ENCODE assay signal across 1 cellular context in the genomic region with DNA sequence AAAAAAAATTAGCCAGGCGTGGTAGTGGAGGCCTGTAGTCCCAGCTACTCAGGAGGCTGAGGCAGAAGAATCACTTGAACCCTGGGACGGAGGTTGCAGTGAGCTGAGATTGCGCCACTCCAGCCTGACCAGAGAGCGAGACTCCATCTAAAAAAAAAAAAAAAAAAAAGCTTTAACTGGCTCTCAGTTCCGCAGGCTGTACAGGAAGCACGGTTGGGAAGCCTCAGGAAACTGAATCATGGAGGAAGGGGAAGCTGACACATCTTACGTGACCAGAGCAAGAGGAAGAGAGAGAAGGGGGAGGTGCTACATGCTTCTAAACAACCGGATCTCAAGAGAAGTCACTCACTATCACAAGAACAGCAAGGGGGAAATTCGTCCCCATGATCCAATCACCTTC.
TF ChIP-seq lines count a peak whose summit lies in the region.

No MANE protein-coding gene starts in this region.

TF ChIP-seq in WTC11, 78 proteins besides CTCF, POLR2A, EP300 and RAD21 (continued from another document):
- TF ChIP-seq, protein P1, sequence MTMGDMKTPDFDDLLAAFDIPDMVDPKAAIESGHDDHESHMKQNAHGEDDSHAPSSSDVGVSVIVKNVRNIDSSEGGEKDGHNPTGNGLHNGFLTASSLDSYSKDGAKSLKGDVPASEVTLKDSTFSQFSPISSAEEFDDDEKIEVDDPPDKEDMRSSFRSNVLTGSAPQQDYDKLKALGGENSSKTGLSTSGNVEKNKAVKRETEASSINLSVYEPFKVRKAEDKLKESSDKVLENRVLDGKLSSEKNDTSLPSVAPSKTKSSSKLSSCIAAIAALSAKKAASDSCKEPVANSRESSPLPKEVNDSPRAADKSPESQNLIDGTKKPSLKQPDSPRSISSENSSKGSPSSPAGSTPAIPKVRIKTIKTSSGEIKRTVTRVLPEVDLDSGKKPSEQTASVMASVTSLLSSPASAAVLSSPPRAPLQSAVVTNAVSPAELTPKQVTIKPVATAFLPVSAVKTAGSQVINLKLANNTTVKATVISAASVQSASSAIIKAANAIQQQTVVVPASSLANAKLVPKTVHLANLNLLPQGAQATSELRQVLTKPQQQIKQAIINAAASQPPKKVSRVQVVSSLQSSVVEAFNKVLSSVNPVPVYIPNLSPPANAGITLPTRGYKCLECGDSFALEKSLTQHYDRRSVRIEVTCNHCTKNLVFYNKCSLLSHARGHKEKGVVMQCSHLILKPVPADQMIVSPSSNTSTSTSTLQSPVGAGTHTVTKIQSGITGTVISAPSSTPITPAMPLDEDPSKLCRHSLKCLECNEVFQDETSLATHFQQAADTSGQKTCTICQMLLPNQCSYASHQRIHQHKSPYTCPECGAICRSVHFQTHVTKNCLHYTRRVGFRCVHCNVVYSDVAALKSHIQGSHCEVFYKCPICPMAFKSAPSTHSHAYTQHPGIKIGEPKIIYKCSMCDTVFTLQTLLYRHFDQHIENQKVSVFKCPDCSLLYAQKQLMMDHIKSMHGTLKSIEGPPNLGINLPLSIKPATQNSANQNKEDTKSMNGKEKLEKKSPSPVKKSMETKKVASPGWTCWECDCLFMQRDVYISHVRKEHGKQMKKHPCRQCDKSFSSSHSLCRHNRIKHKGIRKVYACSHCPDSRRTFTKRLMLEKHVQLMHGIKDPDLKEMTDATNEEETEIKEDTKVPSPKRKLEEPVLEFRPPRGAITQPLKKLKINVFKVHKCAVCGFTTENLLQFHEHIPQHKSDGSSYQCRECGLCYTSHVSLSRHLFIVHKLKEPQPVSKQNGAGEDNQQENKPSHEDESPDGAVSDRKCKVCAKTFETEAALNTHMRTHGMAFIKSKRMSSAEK (CRISPR knock-in tag; IDR thresholded peaks at IDR 0.05; ENCODE audit: borderline replicate concordance): no peak
- no peak for TF ChIP-seq ZNF121 (CRISPR knock-in tag; IDR thresholded peaks at IDR 0.05)
- TF ChIP-seq E2F4 (CRISPR knock-in tag; IDR thresholded peaks at IDR 0.05; ENCODE audit: borderline replicate concordance, low read depth): no peak
- TF ChIP-seq IRF2 (CRISPR knock-in tag; IDR thresholded peaks at IDR 0.05; ENCODE audit: borderline replicate concordance, low read depth): no peak
- TF ChIP-seq ZNF317 (CRISPR knock-in tag; IDR thresholded peaks at IDR 0.05; ENCODE audit: borderline replicate concordance, low read depth): no peak
- TF ChIP-seq NFATC4 (CRISPR knock-in tag; IDR thresholded peaks at IDR 0.05): no peak
- no peak for TF ChIP-seq CREM (CRISPR knock-in tag; IDR thresholded peaks at IDR 0.05)
- TF ChIP-seq KAT7 (CRISPR knock-in tag; IDR thresholded peaks at IDR 0.05; ENCODE audit: borderline replicate concordance): no peak
- TF ChIP-seq ATF1 (CRISPR knock-in tag; IDR thresholded peaks at IDR 0.05): no peak
- TF ChIP-seq TCF7 (CRISPR knock-in tag; IDR thresholded peaks at IDR 0.05; ENCODE audit: low read depth): no peak
- TF ChIP-seq, protein P2, sequence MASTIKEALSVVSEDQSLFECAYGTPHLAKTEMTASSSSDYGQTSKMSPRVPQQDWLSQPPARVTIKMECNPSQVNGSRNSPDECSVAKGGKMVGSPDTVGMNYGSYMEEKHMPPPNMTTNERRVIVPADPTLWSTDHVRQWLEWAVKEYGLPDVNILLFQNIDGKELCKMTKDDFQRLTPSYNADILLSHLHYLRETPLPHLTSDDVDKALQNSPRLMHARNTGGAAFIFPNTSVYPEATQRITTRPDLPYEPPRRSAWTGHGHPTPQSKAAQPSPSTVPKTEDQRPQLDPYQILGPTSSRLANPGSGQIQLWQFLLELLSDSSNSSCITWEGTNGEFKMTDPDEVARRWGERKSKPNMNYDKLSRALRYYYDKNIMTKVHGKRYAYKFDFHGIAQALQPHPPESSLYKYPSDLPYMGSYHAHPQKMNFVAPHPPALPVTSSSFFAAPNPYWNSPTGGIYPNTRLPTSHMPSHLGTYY (CRISPR knock-in tag; IDR thresholded peaks at IDR 0.05): no peak
- TF ChIP-seq, protein P3, sequence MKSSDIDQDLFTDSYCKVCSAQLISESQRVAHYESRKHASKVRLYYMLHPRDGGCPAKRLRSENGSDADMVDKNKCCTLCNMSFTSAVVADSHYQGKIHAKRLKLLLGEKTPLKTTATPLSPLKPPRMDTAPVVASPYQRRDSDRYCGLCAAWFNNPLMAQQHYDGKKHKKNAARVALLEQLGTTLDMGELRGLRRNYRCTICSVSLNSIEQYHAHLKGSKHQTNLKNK (CRISPR knock-in tag; IDR thresholded peaks at IDR 0.05): no peak
